In the genomic region with DNA sequence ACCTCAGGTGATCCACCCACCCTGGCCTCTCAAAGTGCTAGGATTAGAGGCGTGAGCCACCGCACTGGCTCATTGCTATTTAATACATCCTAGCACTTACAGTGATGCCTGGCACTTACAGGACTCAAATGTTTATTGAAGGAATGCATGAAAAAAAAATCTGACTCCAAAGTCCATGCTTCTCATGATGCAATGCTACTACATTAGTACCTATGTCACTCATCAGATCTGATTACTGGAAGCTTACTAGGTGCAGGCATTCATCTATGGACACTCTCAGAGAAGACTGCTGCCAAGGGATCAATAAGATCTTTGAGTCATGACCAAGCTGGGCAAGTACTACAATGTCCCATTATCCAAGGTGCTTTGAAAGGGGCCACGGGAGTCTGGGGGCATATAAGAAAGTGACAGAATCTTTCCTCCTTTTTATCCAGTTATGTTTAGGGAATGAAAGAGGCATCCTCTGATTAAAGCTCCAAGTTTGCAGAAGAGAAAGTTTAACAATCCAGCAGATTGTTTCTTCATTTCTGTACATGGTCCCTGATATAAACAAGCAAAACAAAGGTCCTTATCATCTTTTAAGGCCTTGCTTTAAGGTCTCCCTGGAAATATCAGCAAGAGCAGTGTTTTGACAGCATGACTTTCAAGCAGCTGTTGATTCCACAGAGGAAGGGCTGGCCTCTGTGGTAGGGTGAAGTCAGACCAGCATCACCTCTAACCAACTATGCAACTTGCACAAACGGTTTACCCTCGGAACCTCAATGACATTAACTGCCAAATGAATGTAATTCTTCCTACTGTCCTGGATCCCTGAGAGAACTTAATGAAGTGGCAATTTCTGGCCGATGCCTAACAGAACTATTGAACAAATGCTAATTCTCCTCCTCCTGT, we compare ENCODE assay signal across 1 cellular context.
A peak's percentile ranks its signal among the peaks of the same experiment; 100 is the strongest.
TF ChIP-seq lines count a peak whose summit lies in the region.

No MANE protein-coding gene starts in this region.

TF ChIP-seq in HepG2, 621 proteins besides CTCF, POLR2A, EP300 and RAD21 (continued from another document and continues in another):
- TF ChIP-seq MAFK (conservative IDR thresholded peaks at IDR 0.05 in 1 of 2, IDR thresholded peaks at IDR 0.05 in 1 of 2; ENCODE audit: low read length in 2 of 2), result 0 out of 4 replicates have a peak, but pooled peaks of 1 of the 2 experiments have one; percentile 1
- TF ChIP-seq IRF2 (CRISPR knock-in tag; IDR thresholded peaks at IDR 0.05), result peak; percentile 34; the same call in 1 of the 2 replicates
- peak; percentile 71 for TF ChIP-seq FOXA3 (CRISPR knock-in tag; IDR thresholded peaks at IDR 0.05)
- TF ChIP-seq ZNF564 (CRISPR knock-in tag; IDR thresholded peaks at IDR 0.05), result no peak
- no peak for TF ChIP-seq MXD4 (CRISPR knock-in tag; IDR thresholded peaks at IDR 0.05)
- TF ChIP-seq NFE2L2 (IDR thresholded peaks at IDR 0.05; ENCODE audit: low read length), result no peak
- no peak for TF ChIP-seq FOXM1 (CRISPR knock-in tag; IDR thresholded peaks at IDR 0.05)
- peak; percentile 55; the same call in 1 of the 2 replicates for TF ChIP-seq CREM (IDR thresholded peaks at IDR 0.05)
- no peak for TF ChIP-seq CREM (CRISPR knock-in tag; IDR thresholded peaks at IDR 0.05)
- TF ChIP-seq HNRNPH1 (optimal IDR thresholded peaks at IDR 0.05; ENCODE audit: low read depth, low read length), result no peak
- TF ChIP-seq NR1H2 (CRISPR knock-in tag; IDR thresholded peaks at IDR 0.05; ENCODE audit: borderline replicate concordance, low read depth), result no peak
- TF ChIP-seq SOX6 (IDR thresholded peaks at IDR 0.05), result no peak
- TF ChIP-seq SOX6 (CRISPR knock-in tag; IDR thresholded peaks at IDR 0.05), result peak; percentile 76
- TF ChIP-seq, protein P1, sequence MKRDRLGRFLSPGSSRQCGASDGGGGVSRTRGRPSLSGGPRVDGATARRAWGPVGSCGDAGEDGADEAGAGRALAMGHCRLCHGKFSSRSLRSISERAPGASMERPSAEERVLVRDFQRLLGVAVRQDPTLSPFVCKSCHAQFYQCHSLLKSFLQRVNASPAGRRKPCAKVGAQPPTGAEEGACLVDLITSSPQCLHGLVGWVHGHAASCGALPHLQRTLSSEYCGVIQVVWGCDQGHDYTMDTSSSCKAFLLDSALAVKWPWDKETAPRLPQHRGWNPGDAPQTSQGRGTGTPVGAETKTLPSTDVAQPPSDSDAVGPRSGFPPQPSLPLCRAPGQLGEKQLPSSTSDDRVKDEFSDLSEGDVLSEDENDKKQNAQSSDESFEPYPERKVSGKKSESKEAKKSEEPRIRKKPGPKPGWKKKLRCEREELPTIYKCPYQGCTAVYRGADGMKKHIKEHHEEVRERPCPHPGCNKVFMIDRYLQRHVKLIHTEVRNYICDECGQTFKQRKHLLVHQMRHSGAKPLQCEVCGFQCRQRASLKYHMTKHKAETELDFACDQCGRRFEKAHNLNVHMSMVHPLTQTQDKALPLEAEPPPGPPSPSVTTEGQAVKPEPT (CRISPR knock-in tag; IDR thresholded peaks at IDR 0.05; ENCODE audit: low read depth), result no peak
- peak; percentile 68 for TF ChIP-seq ZNF24 (IDR thresholded peaks at IDR 0.05)
- TF ChIP-seq, protein P2, sequence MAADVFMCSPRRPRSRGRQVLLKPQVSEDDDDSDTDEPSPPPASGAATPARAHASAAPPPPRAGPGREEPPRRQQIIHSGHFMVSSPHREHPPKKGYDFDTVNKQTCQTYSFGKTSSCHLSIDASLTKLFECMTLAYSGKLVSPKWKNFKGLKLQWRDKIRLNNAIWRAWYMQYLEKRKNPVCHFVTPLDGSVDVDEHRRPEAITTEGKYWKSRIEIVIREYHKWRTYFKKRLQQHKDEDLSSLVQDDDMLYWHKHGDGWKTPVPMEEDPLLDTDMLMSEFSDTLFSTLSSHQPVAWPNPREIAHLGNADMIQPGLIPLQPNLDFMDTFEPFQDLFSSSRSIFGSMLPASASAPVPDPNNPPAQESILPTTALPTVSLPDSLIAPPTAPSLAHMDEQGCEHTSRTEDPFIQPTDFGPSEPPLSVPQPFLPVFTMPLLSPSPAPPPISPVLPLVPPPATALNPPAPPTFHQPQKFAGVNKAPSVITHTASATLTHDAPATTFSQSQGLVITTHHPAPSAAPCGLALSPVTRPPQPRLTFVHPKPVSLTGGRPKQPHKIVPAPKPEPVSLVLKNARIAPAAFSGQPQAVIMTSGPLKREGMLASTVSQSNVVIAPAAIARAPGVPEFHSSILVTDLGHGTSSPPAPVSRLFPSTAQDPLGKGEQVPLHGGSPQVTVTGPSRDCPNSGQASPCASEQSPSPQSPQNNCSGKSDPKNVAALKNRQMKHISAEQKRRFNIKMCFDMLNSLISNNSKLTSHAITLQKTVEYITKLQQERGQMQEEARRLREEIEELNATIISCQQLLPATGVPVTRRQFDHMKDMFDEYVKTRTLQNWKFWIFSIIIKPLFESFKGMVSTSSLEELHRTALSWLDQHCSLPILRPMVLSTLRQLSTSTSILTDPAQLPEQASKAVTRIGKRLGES (CRISPR knock-in tag; IDR thresholded peaks at IDR 0.05; ENCODE audit: borderline replicate concordance), result no peak
- TF ChIP-seq, protein P3, sequence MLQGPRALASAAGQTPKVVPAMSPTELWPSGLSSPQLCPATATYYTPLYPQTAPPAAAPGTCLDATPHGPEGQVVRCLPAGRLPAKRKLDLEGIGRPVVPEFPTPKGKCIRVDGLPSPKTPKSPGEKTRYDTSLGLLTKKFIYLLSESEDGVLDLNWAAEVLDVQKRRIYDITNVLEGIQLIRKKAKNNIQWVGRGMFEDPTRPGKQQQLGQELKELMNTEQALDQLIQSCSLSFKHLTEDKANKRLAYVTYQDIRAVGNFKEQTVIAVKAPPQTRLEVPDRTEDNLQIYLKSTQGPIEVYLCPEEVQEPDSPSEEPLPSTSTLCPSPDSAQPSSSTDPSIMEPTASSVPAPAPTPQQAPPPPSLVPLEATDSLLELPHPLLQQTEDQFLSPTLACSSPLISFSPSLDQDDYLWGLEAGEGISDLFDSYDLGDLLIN (CRISPR knock-in tag; IDR thresholded peaks at IDR 0.05; ENCODE audit: borderline replicate concordance), result no peak
- TF ChIP-seq, protein P4, sequence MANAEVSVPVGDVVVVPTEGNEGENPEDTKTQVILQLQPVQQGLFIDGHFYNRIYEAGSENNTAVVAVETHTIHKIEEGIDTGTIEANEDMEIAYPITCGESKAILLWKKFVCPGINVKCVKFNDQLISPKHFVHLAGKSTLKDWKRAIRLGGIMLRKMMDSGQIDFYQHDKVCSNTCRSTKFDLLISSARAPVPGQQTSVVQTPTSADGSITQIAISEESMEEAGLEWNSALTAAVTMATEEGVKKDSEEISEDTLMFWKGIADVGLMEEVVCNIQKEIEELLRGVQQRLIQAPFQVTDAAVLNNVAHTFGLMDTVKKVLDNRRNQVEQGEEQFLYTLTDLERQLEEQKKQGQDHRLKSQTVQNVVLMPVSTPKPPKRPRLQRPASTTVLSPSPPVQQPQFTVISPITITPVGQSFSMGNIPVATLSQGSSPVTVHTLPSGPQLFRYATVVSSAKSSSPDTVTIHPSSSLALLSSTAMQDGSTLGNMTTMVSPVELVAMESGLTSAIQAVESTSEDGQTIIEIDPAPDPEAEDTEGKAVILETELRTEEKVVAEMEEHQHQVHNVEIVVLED (CRISPR knock-in tag; IDR thresholded peaks at IDR 0.05; ENCODE audit: borderline replicate concordance), result no peak; the same call in 1 of the 2 replicates
- TF ChIP-seq ZNF788 (CRISPR knock-in tag; IDR thresholded peaks at IDR 0.05; ENCODE audit: borderline replicate concordance), result 0 out of 2 replicates have a peak, but pooled peaks have one; percentile 19
- no peak for TF ChIP-seq RNF2 (conservative IDR thresholded peaks at IDR 0.05; ENCODE audit: low read depth)
- TF ChIP-seq, protein P5, sequence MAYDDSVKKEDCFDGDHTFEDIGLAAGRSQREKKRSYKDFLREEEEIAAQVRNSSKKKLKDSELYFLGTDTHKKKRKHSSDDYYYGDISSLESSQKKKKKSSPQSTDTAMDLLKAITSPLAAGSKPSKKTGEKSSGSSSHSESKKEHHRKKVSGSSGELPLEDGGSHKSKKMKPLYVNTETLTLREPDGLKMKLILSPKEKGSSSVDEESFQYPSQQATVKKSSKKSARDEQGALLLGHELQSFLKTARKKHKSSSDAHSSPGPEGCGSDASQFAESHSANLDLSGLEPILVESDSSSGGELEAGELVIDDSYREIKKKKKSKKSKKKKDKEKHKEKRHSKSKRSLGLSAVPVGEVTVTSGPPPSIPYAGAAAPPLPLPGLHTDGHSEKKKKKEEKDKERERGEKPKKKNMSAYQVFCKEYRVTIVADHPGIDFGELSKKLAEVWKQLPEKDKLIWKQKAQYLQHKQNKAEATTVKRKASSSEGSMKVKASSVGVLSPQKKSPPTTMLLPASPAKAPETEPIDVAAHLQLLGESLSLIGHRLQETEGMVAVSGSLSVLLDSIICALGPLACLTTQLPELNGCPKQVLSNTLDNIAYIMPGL (CRISPR knock-in tag; IDR thresholded peaks at IDR 0.05; ENCODE audit: borderline replicate concordance in 1 of 2, low read depth in 1 of 2), result no peak
- peak; percentile 11; the same call in 1 of the 2 replicates for TF ChIP-seq SMYD3 (CRISPR knock-in tag; IDR thresholded peaks at IDR 0.05)
- TF ChIP-seq FOSL2 (CRISPR knock-in tag; IDR thresholded peaks at IDR 0.05), result peak; percentile 81
- peak; percentile 70 for TF ChIP-seq THAP11 (CRISPR knock-in tag; IDR thresholded peaks at IDR 0.05)
- no peak for TF ChIP-seq ZBTB8A (CRISPR knock-in tag; IDR thresholded peaks at IDR 0.05; ENCODE audit: borderline replicate concordance, low read depth)
- 0 out of 2 replicates have a peak, but pooled peaks have one; percentile 8 for TF ChIP-seq ZNF644 (CRISPR knock-in tag; IDR thresholded peaks at IDR 0.05; ENCODE audit: low read depth)
- TF ChIP-seq, protein P6, sequence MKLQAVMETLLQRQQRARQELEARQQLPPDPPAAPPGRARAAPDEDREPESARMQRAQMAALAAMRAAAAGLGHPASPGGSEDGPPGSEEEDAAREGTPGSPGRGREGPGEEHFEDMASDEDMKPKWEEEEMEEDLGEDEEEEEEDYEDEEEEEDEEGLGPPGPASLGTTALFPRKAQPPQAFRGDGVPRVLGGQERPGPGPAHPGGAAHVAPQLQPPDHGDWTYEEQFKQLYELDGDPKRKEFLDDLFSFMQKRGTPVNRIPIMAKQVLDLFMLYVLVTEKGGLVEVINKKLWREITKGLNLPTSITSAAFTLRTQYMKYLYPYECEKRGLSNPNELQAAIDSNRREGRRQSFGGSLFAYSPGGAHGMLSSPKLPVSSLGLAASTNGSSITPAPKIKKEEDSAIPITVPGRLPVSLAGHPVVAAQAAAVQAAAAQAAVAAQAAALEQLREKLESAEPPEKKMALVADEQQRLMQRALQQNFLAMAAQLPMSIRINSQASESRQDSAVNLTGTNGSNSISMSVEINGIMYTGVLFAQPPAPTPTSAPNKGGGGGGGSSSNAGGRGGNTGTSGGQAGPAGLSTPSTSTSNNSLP (IDR thresholded peaks at IDR 0.05; ENCODE audit: low read depth, low read length), result peak; percentile 98
- no peak for TF ChIP-seq ATM (IDR thresholded peaks at IDR 0.05; ENCODE audit: borderline replicate concordance)
- TF ChIP-seq ZSCAN20 (CRISPR knock-in tag; IDR thresholded peaks at IDR 0.05; ENCODE audit: borderline replicate concordance), result no peak
- TF ChIP-seq HNF4G (IDR thresholded peaks at IDR 0.05; ENCODE audit: borderline replicate concordance, low read depth, low read length), result peak; percentile 85
- peak; percentile 66; the same call in 1 of the 2 replicates for TF ChIP-seq HNF4G (CRISPR knock-in tag; IDR thresholded peaks at IDR 0.05; ENCODE audit: borderline replicate concordance, low read depth)
- TF ChIP-seq, protein P7, sequence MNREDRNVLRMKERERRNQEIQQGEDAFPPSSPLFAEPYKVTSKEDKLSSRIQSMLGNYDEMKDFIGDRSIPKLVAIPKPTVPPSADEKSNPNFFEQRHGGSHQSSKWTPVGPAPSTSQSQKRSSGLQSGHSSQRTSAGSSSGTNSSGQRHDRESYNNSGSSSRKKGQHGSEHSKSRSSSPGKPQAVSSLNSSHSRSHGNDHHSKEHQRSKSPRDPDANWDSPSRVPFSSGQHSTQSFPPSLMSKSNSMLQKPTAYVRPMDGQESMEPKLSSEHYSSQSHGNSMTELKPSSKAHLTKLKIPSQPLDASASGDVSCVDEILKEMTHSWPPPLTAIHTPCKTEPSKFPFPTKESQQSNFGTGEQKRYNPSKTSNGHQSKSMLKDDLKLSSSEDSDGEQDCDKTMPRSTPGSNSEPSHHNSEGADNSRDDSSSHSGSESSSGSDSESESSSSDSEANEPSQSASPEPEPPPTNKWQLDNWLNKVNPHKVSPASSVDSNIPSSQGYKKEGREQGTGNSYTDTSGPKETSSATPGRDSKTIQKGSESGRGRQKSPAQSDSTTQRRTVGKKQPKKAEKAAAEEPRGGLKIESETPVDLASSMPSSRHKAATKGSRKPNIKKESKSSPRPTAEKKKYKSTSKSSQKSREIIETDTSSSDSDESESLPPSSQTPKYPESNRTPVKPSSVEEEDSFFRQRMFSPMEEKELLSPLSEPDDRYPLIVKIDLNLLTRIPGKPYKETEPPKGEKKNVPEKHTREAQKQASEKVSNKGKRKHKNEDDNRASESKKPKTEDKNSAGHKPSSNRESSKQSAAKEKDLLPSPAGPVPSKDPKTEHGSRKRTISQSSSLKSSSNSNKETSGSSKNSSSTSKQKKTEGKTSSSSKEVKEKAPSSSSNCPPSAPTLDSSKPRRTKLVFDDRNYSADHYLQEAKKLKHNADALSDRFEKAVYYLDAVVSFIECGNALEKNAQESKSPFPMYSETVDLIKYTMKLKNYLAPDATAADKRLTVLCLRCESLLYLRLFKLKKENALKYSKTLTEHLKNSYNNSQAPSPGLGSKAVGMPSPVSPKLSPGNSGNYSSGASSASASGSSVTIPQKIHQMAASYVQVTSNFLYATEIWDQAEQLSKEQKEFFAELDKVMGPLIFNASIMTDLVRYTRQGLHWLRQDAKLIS (CRISPR knock-in tag; IDR thresholded peaks at IDR 0.05), result no peak
- TF ChIP-seq ARHGAP35 (CRISPR knock-in tag; IDR thresholded peaks at IDR 0.05; ENCODE audit: borderline replicate concordance), result no peak
- TF ChIP-seq ZNF547 (CRISPR knock-in tag; IDR thresholded peaks at IDR 0.05), result no peak
- TF ChIP-seq ZNF143 (CRISPR knock-in tag; IDR thresholded peaks at IDR 0.05), result no peak
- TF ChIP-seq TBX3 (IDR thresholded peaks at IDR 0.05; ENCODE audit: borderline replicate concordance), result peak; percentile 75; the same call in 1 of the 2 replicates
- TF ChIP-seq FOXO1 (CRISPR knock-in tag; IDR thresholded peaks at IDR 0.05), result peak; percentile 45; the same call in 1 of the 2 replicates
- TF ChIP-seq ZBTB7A (CRISPR knock-in tag; IDR thresholded peaks at IDR 0.05), result no peak
- TF ChIP-seq, protein P8, sequence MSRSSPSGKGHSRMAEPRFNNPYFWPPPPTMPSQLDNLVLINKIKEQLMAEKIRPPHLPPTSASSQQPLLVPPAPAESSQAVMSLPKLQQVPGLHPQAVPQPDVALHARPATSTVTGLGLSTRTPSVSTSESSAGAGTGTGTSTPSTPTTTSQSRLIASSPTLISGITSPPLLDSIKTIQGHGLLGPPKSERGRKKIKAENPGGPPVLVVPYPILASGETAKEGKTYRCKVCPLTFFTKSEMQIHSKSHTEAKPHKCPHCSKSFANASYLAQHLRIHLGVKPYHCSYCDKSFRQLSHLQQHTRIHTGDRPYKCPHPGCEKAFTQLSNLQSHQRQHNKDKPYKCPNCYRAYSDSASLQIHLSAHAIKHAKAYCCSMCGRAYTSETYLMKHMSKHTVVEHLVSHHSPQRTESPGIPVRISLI (CRISPR knock-in tag; IDR thresholded peaks at IDR 0.05; ENCODE audit: borderline replicate concordance), result peak; percentile 99
